12 cellular contexts compared by ENCODE assay signal in genomic region chr15:74951006-74951405, GRCh38. TPM values are rescaled to one million over a fixed set of nuclear protein-coding genes. Genes with fewer than 3 reads are reported as not detected.
DNase-seq lines count a peak whose midpoint lies in the region; ATAC-seq and TF ChIP-seq lines count a peak whose summit lies in the region.
"Had no signal": no experiment of that assay in that cellular context is flagged by ENCODE, and none has a peak within 500 bp of the region (broad histone marks: within the 10 kb centered on the region; RNA-seq: fewer than 3 reads in every experiment).

No MANE protein-coding gene starts in this region.

- no peaks in the 10 kb centered on the region for H3K36me3 Mint-ChIP-seq in endodermal cell (ENCODE audit: low read depth)
- peaks cover 7% of the 10 kb centered on the region; the same call in 2 of the 3 replicates for H3K36me3 Mint-ChIP-seq in GM23338 (ENCODE audit: low read depth)

- H3K27ac ChIP-seq in Panc1 (ENCODE audit: low read length) (no peak overlapping the region), endodermal cell (ENCODE audit: low read depth, low read length) (no peak overlapping the region), spleen (no peak overlapping the region), GM23338 (ENCODE audit: low read depth) (no peak overlapping the region)
- H3K27ac ChIP-seq: 22Rv1, SJCRH30 had no signal

- intact Hi-C loops in Panc1 (cut with micrococcal nuclease; ENCODE audit: unreplicated experiment) = loop anchor here (10.0 kb wide), 1 partner anchor 176 kb away; no protein-coding TSS in a partner anchor
- intact Hi-C loops in spleen (cut with DNase I; ENCODE audit: low total_unique reads) = loop anchor here (5.0 kb wide), 2 partner anchors 179 to 314 kb away; no protein-coding TSS in a partner anchor

- H3K4me3 Mint-ChIP-seq in endodermal cell (no peak overlapping the region), GM23338 (no peak overlapping the region; the same call in 2 of the 3 replicates)

- no peak for TF ChIP-seq CTCF in Panc1 (IDR thresholded peaks at IDR 0.05)
- no peak for TF ChIP-seq CTCF in endodermal cell (conservative IDR thresholded peaks at IDR 0.05)
- no peak for TF ChIP-seq CTCF in spleen (IDR thresholded peaks at IDR 0.05 in 8 of 11, conservative IDR thresholded peaks at IDR 0.05 in 3 of 11)
- no peak for TF ChIP-seq CTCF in GM23338 (conservative IDR thresholded peaks at IDR 0.05; ENCODE audit: low read depth in 2 of 2)

- H3K9ac ChIP-seq in endodermal cell (ENCODE audit: extremely low read depth, low read length, poor library complexity, severe bottlenecking) = no peak overlapping the region

- H4K20me1 ChIP-seq in GM23338 (replicated peaks; ENCODE audit: insufficient read depth) = peaks cover 13% of the 10 kb centered on the region

- H3F3A ChIP-seq in GM23338 (replicated peaks; ENCODE audit: low read depth) = no peaks in the 10 kb centered on the region; the same call in 1 of the 2 replicates

- H3K9me3 ChIP-seq in Panc1 (ENCODE audit: control insufficient read depth, insufficient read depth, low read depth, low read length) (no peaks in the 10 kb centered on the region), endodermal cell (ENCODE audit: control insufficient read depth, low read length) (no peaks in the 10 kb centered on the region), spleen (no peaks in the 10 kb centered on the region), MG63 (no peaks in the 10 kb centered on the region)
- H3K9me3 ChIP-seq: SJCRH30 had no signal

- in situ Hi-C loops in Panc1 (cut with HindIII; ENCODE audit: low pct_unique_long_range_greater_than_20kb, low sequenced_read_pairs) = no loop called here

- H2AFZ ChIP-seq in GM23338 = no peak overlapping the region

- no peak overlapping the region for H3K4me2 ChIP-seq in GM23338

- no peaks in the 10 kb centered on the region for H3K9me3 Mint-ChIP-seq in endodermal cell
- no peaks in the 10 kb centered on the region; the same call in 1 of the 3 replicates for H3K9me3 Mint-ChIP-seq in GM23338

- H3K27me3 Mint-ChIP-seq in endodermal cell (ENCODE audit: insufficient read depth) (peaks cover 17% of the 10 kb centered on the region), GM23338 (ENCODE audit: insufficient read depth, low read depth, poor library complexity) (peaks cover 26% of the 10 kb centered on the region)

- H3K27ac Mint-ChIP-seq in endodermal cell (peak overlapping the region; percentile 62), GM23338 (no peak overlapping the region)

- peak; percentile 51 for DNase-seq in DMS53 (lab: John Stamatoyannopoulos, UW)
- no peak for DNase-seq in DMS53 treated with DMSO at 0.1 percent for 48 hours (lab: John Stamatoyannopoulos, UW; ENCODE audit: unreplicated experiment)
- no peak for DNase-seq in Panc1 (ENCODE audit: low read depth, low spot score)
- DNase-seq in endodermal cell = peak; percentile 47
- DNase-seq in spleen = peak; percentile 52
- DNase-seq in H4 (ENCODE audit: low spot score) = no peak
- no peak for DNase-seq in GM23338 (ENCODE audit: low spot score)
- no peak for DNase-seq in MG63

- no peak for TF ChIP-seq POLR2A in spleen (IDR thresholded peaks at IDR 0.05)

- no peaks in the 10 kb centered on the region for H3K27me3 ChIP-seq in Panc1 (ENCODE audit: control insufficient read depth, insufficient read depth, low read length)
- H3K27me3 ChIP-seq in endodermal cell (ENCODE audit: control insufficient read depth, insufficient read depth, low read length, poor library complexity, severe bottlenecking) = peaks cover 8% of the 10 kb centered on the region
- H3K27me3 ChIP-seq in spleen (replicated peaks in 1 of 7) = peaks cover 0 to 17% (median 0%) of the 10 kb centered on the region in 7 donors
- peaks cover 17% of the 10 kb centered on the region for H3K27me3 ChIP-seq in GM23338 (ENCODE audit: insufficient read depth)
- no peaks in the 10 kb centered on the region for H3K27me3 ChIP-seq in MG63

- 64 to 81% methylated on average over 3 of the region's 3 CpGs for WGBS in endodermal cell (ENCODE audit: insufficient coverage in 1 of 2, insufficient read length in 1 of 2), 2 experiments
- 66 to 80% (median 78%) methylated on average over 3 of the region's 3 CpGs for WGBS in spleen, 5 donors

- H3K9me2 ChIP-seq in GM23338 (ENCODE audit: insufficient read depth) = no peaks in the 10 kb centered on the region

- POLR2A ChIA-PET in Panc1 (lab: Charles Lee) = interaction anchor here (0.6 kb wide), 1 partner anchor 13 kb away, joined by 3 read pairs; the partner anchor contains the start of gene COX5A

- CTCF ChIA-PET in Panc1 (lab: Charles Lee) = interaction anchor here (0.5 to 2.4 kb wide), 11 partner anchors 12 to 799 kb away, joined by 3 to 12 read pairs (median 4); no protein-coding TSS in a partner anchor

- H3K4me3 ChIP-seq in Panc1 (ENCODE audit: low read depth in 2 of 2, low read length in 2 of 2) = no peak overlapping the region
- H3K4me3 ChIP-seq in endodermal cell (ENCODE audit: low read length) = no peak overlapping the region
- no peak overlapping the region for H3K4me3 ChIP-seq in spleen
- no peak overlapping the region for H3K4me3 ChIP-seq in GM23338
- no peak overlapping the region for H3K4me3 ChIP-seq in MG63
- H3K4me3 ChIP-seq: K562, SJCRH30 had no signal

- peaks cover 25% of the 10 kb centered on the region for H3K4me1 ChIP-seq in Panc1 (ENCODE audit: control insufficient read depth, insufficient read depth, low read length)
- peaks cover 12% of the 10 kb centered on the region for H3K4me1 ChIP-seq in endodermal cell (ENCODE audit: control insufficient read depth, insufficient read depth, low read length)
- peaks cover 10 to 34% (median 24%) of the 10 kb centered on the region in 6 donors for H3K4me1 ChIP-seq in spleen
- H3K4me1 ChIP-seq in GM23338 (ENCODE audit: insufficient read depth) = peaks cover 22% of the 10 kb centered on the region

- H3K4me1 Mint-ChIP-seq in endodermal cell (peaks cover 31% of the 10 kb centered on the region), GM23338 (peaks cover 30% of the 10 kb centered on the region)

- ATAC-seq in Panc1 = peak; percentile 31
- no peak for ATAC-seq in GM23338

- peaks cover 12% of the 10 kb centered on the region for H3K79me2 ChIP-seq in GM23338 (replicated peaks; ENCODE audit: insufficient read depth)

- no TSS peak for BruUV-seq in Panc1 (replicated peaks; lab: Mats Ljungman, UMichigan)

- H3K36me3 ChIP-seq in Panc1 (ENCODE audit: control insufficient read depth, insufficient read depth, low read length) = no peaks in the 10 kb centered on the region
- no peaks in the 10 kb centered on the region for H3K36me3 ChIP-seq in endodermal cell (ENCODE audit: control insufficient read depth, insufficient read depth, low read length)
- no peaks in the 10 kb centered on the region for H3K36me3 ChIP-seq in spleen
- no peaks in the 10 kb centered on the region for H3K36me3 ChIP-seq in GM23338 (ENCODE audit: insufficient read depth)
- no peaks in the 10 kb centered on the region; the same call in 1 of the 2 replicates for H3K36me3 ChIP-seq in MG63
- H3K36me3 ChIP-seq: SJCRH30 had no signal

TF ChIP-seq in GM23338, 12 proteins besides CTCF, POLR2A, EP300 and RAD21 (continues in another document):
- no peak for TF ChIP-seq ZNF114 (CRISPR knock-in tag; IDR thresholded peaks at IDR 0.05)
- TF ChIP-seq EZH2phosphoT487 (IDR thresholded peaks at IDR 0.05; ENCODE audit: unreplicated experiment) = no peak

RNA-seq across cellular contexts. Expression of gene RPP25, which starts 5.6 kb away (rescaled TPM):
- 40.1 TPM for total RNA-seq in Panc1 (2021; ENCODE audit: unreplicated experiment)
- polyA plus RNA-seq in Panc1 (2012; ENCODE audit: insufficient read length) = 33.3 TPM
- 1 to 10 TPM; 4.6 to 9.9 TPM for total RNA-seq in endodermal cell
- polyA plus RNA-seq in endodermal cell (2013, experiment 1 of 2) = 5.6 TPM
- 4.5 TPM for polyA plus RNA-seq in endodermal cell (2013, experiment 2 of 2)
- 10 to 100 TPM in 6 of 7 donors, 1 to 10 TPM in 1; 7.9 to 18.9 (median 15.4) TPM for total RNA-seq in spleen
- polyA plus RNA-seq in spleen = 10 to 100 TPM in 2 of 3 donors, 1 to 10 TPM in 1; 4.6 to 11.4 (median 10.9) TPM
- 0.12 TPM in 1 of 2 replicates, not detected in the other for total RNA-seq in H4 (2014; rRNA removed; shearing (Covaris generic))
- 15.8 and 18.8 TPM in 2 replicates for total RNA-seq in GM23338 (2014; rRNA removed; shearing (Covaris generic))
- 14.6 and 14.8 TPM in 2 replicates for polyA plus RNA-seq in GM23338 (2016; fragmentation: Nextera tagmentation; extraction: Ambion mirVana)
- 9.7 and 19.0 TPM in 2 replicates for total RNA-seq in MG63 (2014; rRNA removed; shearing (Covaris generic); ENCODE audit: low replicate concordance)
- total RNA-seq: MCF 10A had no signal

RNA-seq across cellular contexts. Expression of gene COX5A, which starts 13.1 kb away (rescaled TPM):
- total RNA-seq in Panc1 (2021; ENCODE audit: unreplicated experiment) (353 TPM), endodermal cell (100 to 1,000 TPM; 243 to 279 TPM), spleen (100 to 1,000 TPM in 4 of 7 donors, 10 to 100 TPM in 3; 83.2 to 122 (median 108) TPM)
- polyA plus RNA-seq in Panc1 (2012; ENCODE audit: insufficient read length) = 349 TPM
- polyA plus RNA-seq in endodermal cell (2013, experiment 1 of 2) = 279 TPM
- 257 TPM for polyA plus RNA-seq in endodermal cell (2013, experiment 2 of 2)
- polyA plus RNA-seq in spleen (100 to 1,000 TPM; 142 to 247 (median 221) TPM), GM23338 (2016; fragmentation: Nextera tagmentation; extraction: Ambion mirVana) (765 and 885 TPM in 2 replicates)
- total RNA-seq in H4 (2014; rRNA removed; shearing (Covaris generic)) = 160 and 163 TPM in 2 replicates
- total RNA-seq in GM23338 (2014; rRNA removed; shearing (Covaris generic)) = 190 and 292 TPM in 2 replicates
- 343 and 426 TPM in 2 replicates for total RNA-seq in MG63 (2014; rRNA removed; shearing (Covaris generic); ENCODE audit: low replicate concordance)

RNA-seq across cellular contexts. Expression of gene FAM219B, which starts 44.4 kb away (rescaled TPM):
- total RNA-seq in Panc1 (2021; ENCODE audit: unreplicated experiment) (68.6 TPM), endodermal cell (100 to 1,000 TPM; 109 to 112 TPM), spleen (100 to 1,000 TPM in 1 of 7 donors, 10 to 100 TPM in 6; 54.6 to 103 (median 69.8) TPM)
- 41.2 TPM for polyA plus RNA-seq in Panc1 (2012; ENCODE audit: insufficient read length)
- 75.1 TPM for polyA plus RNA-seq in endodermal cell (2013, experiment 1 of 2)
- polyA plus RNA-seq in endodermal cell (2013, experiment 2 of 2) = 64.5 TPM
- polyA plus RNA-seq in spleen (10 to 100 TPM; 18.6 to 31.3 (median 20.1) TPM), GM23338 (2016; fragmentation: Nextera tagmentation; extraction: Ambion mirVana) (28.2 and 28.8 TPM in 2 replicates)
- total RNA-seq in H4 (2014; rRNA removed; shearing (Covaris generic)) = 28.4 and 46.5 TPM in 2 replicates
- 53.1 and 61.4 TPM in 2 replicates for total RNA-seq in GM23338 (2014; rRNA removed; shearing (Covaris generic))
- 22.6 and 65.2 TPM in 2 replicates for total RNA-seq in MG63 (2014; rRNA removed; shearing (Covaris generic); ENCODE audit: low replicate concordance)

RNA-seq across cellular contexts. Expression of gene SCAMP5, which starts 44.4 kb away (rescaled TPM):
- total RNA-seq in Panc1 (2021; ENCODE audit: unreplicated experiment) = 11.2 TPM
- polyA plus RNA-seq in Panc1 (2012; ENCODE audit: insufficient read length) = 13.5 TPM
- total RNA-seq in endodermal cell = 10 to 100 TPM; 21.9 to 33.5 TPM
- polyA plus RNA-seq in endodermal cell (2013, experiment 1 of 2) = 19.6 TPM
- 13.5 TPM for polyA plus RNA-seq in endodermal cell (2013, experiment 2 of 2)
- total RNA-seq in spleen = 10 to 100 TPM in 3 of 7 donors, 1 to 10 TPM in 4; 6.6 to 20.0 (median 8.7) TPM
- polyA plus RNA-seq in spleen = 1 to 10 TPM; 1.8 to 7.1 (median 3.8) TPM
- total RNA-seq in H4 (2014; rRNA removed; shearing (Covaris generic)) = 1.9 and 3.6 TPM in 2 replicates
- total RNA-seq in GM23338 (2014; rRNA removed; shearing (Covaris generic)) = 31.0 and 43.3 TPM in 2 replicates
- 12.8 and 12.9 TPM in 2 replicates for polyA plus RNA-seq in GM23338 (2016; fragmentation: Nextera tagmentation; extraction: Ambion mirVana)
- total RNA-seq in MG63 (2014; rRNA removed; shearing (Covaris generic); ENCODE audit: low replicate concordance) = 0.20 and 3.4 TPM in 2 replicates

Comparison
In these comparisons a context has a peak if more than half of its experiments do, and no peak if none do; other contexts are left out.
1. DNase-seq: peak in DMS53 (single experiment), endodermal cell (single experiment) and spleen (single experiment); none in DMS53 treated with DMSO at 0.1 percent for 48 hours (single experiment), Panc1 (single experiment), H4 (single experiment), GM23338 (single experiment) and MG63 (single experiment).